In the genomic region with DNA sequence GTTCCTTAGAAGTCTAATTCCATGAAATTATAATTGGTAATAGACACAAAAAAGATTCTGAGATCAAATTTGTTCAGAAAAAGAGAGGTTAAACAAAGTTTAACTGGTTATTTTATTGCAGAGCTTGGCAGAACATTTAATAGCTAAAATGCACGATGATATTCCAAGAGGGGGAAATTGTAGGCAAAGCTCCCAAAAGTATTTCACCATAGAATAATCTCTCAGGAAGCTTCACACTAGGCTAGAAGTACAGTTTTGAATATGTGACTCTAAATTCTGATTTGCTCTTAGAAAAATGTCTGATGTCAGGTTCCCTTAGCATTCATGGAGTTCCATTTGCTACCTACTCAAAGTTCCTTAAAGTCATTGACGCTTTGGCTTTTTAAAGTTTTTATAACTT, we compare ENCODE assay signal across 3 cellular contexts.
"Had no signal": no experiment of that assay in that cellular context is flagged by ENCODE, and none has a peak within 500 bp of the region (broad histone marks: within the 10 kb centered on the region; RNA-seq: fewer than 3 reads in every experiment).

No MANE protein-coding gene starts in this region.

- H3K4me3 ChIP-seq: GM12878 had no signal

- ATAC-seq: GM12878 had no signal

- DNase-seq: GDM1, GF-D8 had no signal
